ENCODE assay signal across 1 cellular context in genomic region chr7:100837099-100837836, GRCh38.
TF ChIP-seq lines count a peak whose summit lies in the region.

No MANE protein-coding gene starts in this region.

TF ChIP-seq in WTC11, 78 proteins besides CTCF, POLR2A, EP300 and RAD21 (continued from another document):
- TF ChIP-seq ZNF532 (CRISPR knock-in tag; IDR thresholded peaks at IDR 0.05; ENCODE audit: borderline replicate concordance) (no peak), ATF1 (CRISPR knock-in tag; IDR thresholded peaks at IDR 0.05) (0 out of 2 replicates have a peak, but pooled peaks have one; percentile 60), FOXK1 (CRISPR knock-in tag; IDR thresholded peaks at IDR 0.05) (peak; percentile 80), MXD4 (CRISPR knock-in tag; IDR thresholded peaks at IDR 0.05; ENCODE audit: borderline replicate concordance) (no peak), SP1 (CRISPR knock-in tag; conservative IDR thresholded peaks at IDR 0.05) (peak; percentile 84), ZNF425 (CRISPR knock-in tag; conservative IDR thresholded peaks at IDR 0.05) (no peak), NFATC4 (CRISPR knock-in tag; IDR thresholded peaks at IDR 0.05) (no peak), PRRX2 (CRISPR knock-in tag; IDR thresholded peaks at IDR 0.05) (0 out of 2 replicates have a peak, but pooled peaks have one; percentile 2), USF1 (CRISPR knock-in tag; IDR thresholded peaks at IDR 0.05) (peak; percentile 99), FOXP4 (CRISPR knock-in tag; IDR thresholded peaks at IDR 0.05) (0 out of 2 replicates have a peak, but pooled peaks have one; percentile 59), RELA (CRISPR knock-in tag; IDR thresholded peaks at IDR 0.05; ENCODE audit: borderline replicate concordance) (0 out of 2 replicates have a peak, but pooled peaks have one; percentile 40), MYBL2 (CRISPR knock-in tag; IDR thresholded peaks at IDR 0.05) (0 out of 2 replicates have a peak, but pooled peaks have one; percentile 16), TEAD1 (CRISPR knock-in tag; IDR thresholded peaks at IDR 0.05) (peak; percentile 69; the same call in 1 of the 2 replicates), IRF2 (CRISPR knock-in tag; IDR thresholded peaks at IDR 0.05; ENCODE audit: borderline replicate concordance, low read depth) (no peak), PRDM15 (CRISPR knock-in tag; IDR thresholded peaks at IDR 0.05) (peak; percentile 49; the same call in 1 of the 2 replicates), GTF2I (CRISPR knock-in tag; conservative IDR thresholded peaks at IDR 0.05) (0 out of 2 replicates have a peak, but pooled peaks have one; percentile 31), ZBTB43 (CRISPR knock-in tag; IDR thresholded peaks at IDR 0.05) (0 out of 2 replicates have a peak, but pooled peaks have one; percentile 39), CREB1 (CRISPR knock-in tag; IDR thresholded peaks at IDR 0.05) (0 out of 2 replicates have a peak, but pooled peaks have one; percentile 48), HMGXB4 (CRISPR knock-in tag; IDR thresholded peaks at IDR 0.05) (0 out of 2 replicates have a peak, but pooled peaks have one; percentile 26), E2F5 (CRISPR knock-in tag; IDR thresholded peaks at IDR 0.05) (peak; percentile 81; the same call in 1 of the 2 replicates), FOXP1 (CRISPR knock-in tag; IDR thresholded peaks at IDR 0.05; ENCODE audit: borderline replicate concordance) (peak; percentile 65; the same call in 1 of the 2 replicates), CREM (CRISPR knock-in tag; IDR thresholded peaks at IDR 0.05) (peak; percentile 52; the same call in 1 of the 2 replicates)
